Comparison of ENCODE assay signal across 24 cellular contexts in genomic region chr19:29022165-29022564, GRCh38.
"Had no signal": no experiment of that assay in that cellular context is flagged by ENCODE, and none has a peak within 500 bp of the region (broad histone marks: within the 10 kb centered on the region; RNA-seq: fewer than 3 reads in every experiment).

No MANE protein-coding gene starts in this region.

- DNase-seq: dermis blood vessel endothelial cell; dorsolateral prefrontal cortex; effector CD4-positive, alpha-beta T cell; effector memory CD4-positive, alpha-beta T cell; foreskin keratinocyte; heart left ventricle; hypothalamus; immature natural killer cell; islet precursor cell; kidney; kidney glomerular epithelial cell; left colon; left ventricle myocardium inferior; lower lobe of right lung; mesenchymal stem cell; mucosa of descending colon had no signal

- H3K9me3 ChIP-seq: esophagus muscularis mucosa, gastroesophageal sphincter, heart left ventricle, left ventricle myocardium inferior, lower lobe of right lung, mucosa of descending colon had no signal

- H3K4me2 ChIP-seq: hepatocyte had no signal

- H3K36me3 ChIP-seq: esophagus muscularis mucosa, gastroesophageal sphincter, heart left ventricle, left ventricle myocardium inferior, lower lobe of right lung had no signal

- H3K79me2 ChIP-seq: hepatocyte had no signal

- H3K27me3 ChIP-seq: foreskin keratinocyte, hepatocyte had no signal

- H3K4me3 ChIP-seq: coronary artery, dorsolateral prefrontal cortex, esophagus muscularis mucosa, gastroesophageal sphincter, heart left ventricle, hepatocyte, left ventricle myocardium inferior, lower lobe of right lung, mucosa of descending colon had no signal

- ATAC-seq: foreskin keratinocyte, gastroesophageal sphincter, heart left ventricle, left colon, left lobe of liver, lower lobe of right lung, mucosa of descending colon had no signal

- H2AFZ ChIP-seq: hepatocyte had no signal

- FAIRE-seq: colon, endothelial cell of umbilical vein, frontal cortex, kidney had no signal

- H3K27ac ChIP-seq: coronary artery, dorsolateral prefrontal cortex, esophagus muscularis mucosa, foreskin keratinocyte, gastroesophageal sphincter, heart left ventricle, hepatocyte, left ventricle myocardium inferior, lower lobe of right lung had no signal
